ENCODE assay signal across 1 cellular context in genomic region chr19:33401683-33402420, GRCh38.
TF ChIP-seq lines count a peak whose summit lies in the region.

No MANE protein-coding gene starts in this region.

TF ChIP-seq in HepG2, 621 proteins besides CTCF, POLR2A, EP300 and RAD21 (continued from another document):
- TF ChIP-seq ZNF646 (CRISPR knock-in tag; IDR thresholded peaks at IDR 0.05) (no peak), ZNF264 (CRISPR knock-in tag; IDR thresholded peaks at IDR 0.05) (no peak), ZNF503 (CRISPR knock-in tag; IDR thresholded peaks at IDR 0.05) (no peak), TMF1 (CRISPR knock-in tag; IDR thresholded peaks at IDR 0.05; ENCODE audit: low read depth) (no peak), MIER2 (CRISPR knock-in tag; IDR thresholded peaks at IDR 0.05) (no peak), CENPBD1 (CRISPR knock-in tag; IDR thresholded peaks at IDR 0.05; ENCODE audit: borderline replicate concordance, low read depth) (no peak), PBX3 (CRISPR knock-in tag; IDR thresholded peaks at IDR 0.05; ENCODE audit: borderline replicate concordance) (no peak), AKAP8 (CRISPR knock-in tag; IDR thresholded peaks at IDR 0.05) (0 out of 2 replicates have a peak, but pooled peaks have one; percentile 26), SRSF9 (IDR thresholded peaks at IDR 0.05; ENCODE audit: borderline replicate concordance, insufficient read depth, low read depth, low read length, poor library complexity, severe bottlenecking) (no peak), IKZF5 (CRISPR knock-in tag; IDR thresholded peaks at IDR 0.05) (no peak), ZNF652 (CRISPR knock-in tag; IDR thresholded peaks at IDR 0.05; ENCODE audit: borderline replicate concordance, low read depth) (no peak), DDIT3 (CRISPR knock-in tag; IDR thresholded peaks at IDR 0.05) (no peak), MZF1 (CRISPR knock-in tag; IDR thresholded peaks at IDR 0.05; ENCODE audit: borderline replicate concordance) (no peak), CREBL2 (CRISPR knock-in tag; IDR thresholded peaks at IDR 0.05; ENCODE audit: borderline replicate concordance) (no peak), PATZ1 (CRISPR knock-in tag; IDR thresholded peaks at IDR 0.05) (no peak), HIVEP1 (CRISPR knock-in tag; IDR thresholded peaks at IDR 0.05) (peak; percentile 9; the same call in 1 of the 2 replicates), ZNF768 (CRISPR knock-in tag; IDR thresholded peaks at IDR 0.05) (no peak), MED13 (CRISPR knock-in tag; IDR thresholded peaks at IDR 0.05) (no peak), ZNF292 (CRISPR knock-in tag; IDR thresholded peaks at IDR 0.05; ENCODE audit: borderline replicate concordance, low read depth) (no peak), ZNF781 (CRISPR knock-in tag; IDR thresholded peaks at IDR 0.05; ENCODE audit: borderline replicate concordance, not compliant biosample characterization) (peak; percentile 18), HBP1 (CRISPR knock-in tag; IDR thresholded peaks at IDR 0.05; ENCODE audit: low read depth) (no peak), KLF15 (CRISPR knock-in tag; IDR thresholded peaks at IDR 0.05; ENCODE audit: borderline replicate concordance) (no peak), MEIS1 (CRISPR knock-in tag; IDR thresholded peaks at IDR 0.05; ENCODE audit: borderline replicate concordance) (0 out of 2 replicates have a peak, but pooled peaks have one; percentile 39), THAP11 (CRISPR knock-in tag; IDR thresholded peaks at IDR 0.05) (no peak), ZBTB39 (CRISPR knock-in tag; IDR thresholded peaks at IDR 0.05) (no peak), ZNF280B (CRISPR knock-in tag; IDR thresholded peaks at IDR 0.05; ENCODE audit: borderline replicate concordance) (no peak), SMAD1 (CRISPR knock-in tag; IDR thresholded peaks at IDR 0.05; ENCODE audit: borderline replicate concordance, low read depth) (no peak), HNRNPH1 (optimal IDR thresholded peaks at IDR 0.05; ENCODE audit: low read depth, low read length) (no peak), KLF11 (CRISPR knock-in tag; IDR thresholded peaks at IDR 0.05) (no peak), KMT2B (CRISPR knock-in tag; IDR thresholded peaks at IDR 0.05) (no peak), TEAD3 (CRISPR knock-in tag; optimal IDR thresholded peaks at IDR 0.05; ENCODE audit: borderline replicate concordance) (no peak), TIGD3 (CRISPR knock-in tag; IDR thresholded peaks at IDR 0.05; ENCODE audit: borderline replicate concordance) (no peak), SETDB1 (CRISPR knock-in tag; IDR thresholded peaks at IDR 0.05; ENCODE audit: borderline replicate concordance) (no peak), ZNF782 (CRISPR knock-in tag; IDR thresholded peaks at IDR 0.05; ENCODE audit: borderline replicate concordance) (no peak)
